ENCODE assay signal across 25 cellular contexts in the genomic region with DNA sequence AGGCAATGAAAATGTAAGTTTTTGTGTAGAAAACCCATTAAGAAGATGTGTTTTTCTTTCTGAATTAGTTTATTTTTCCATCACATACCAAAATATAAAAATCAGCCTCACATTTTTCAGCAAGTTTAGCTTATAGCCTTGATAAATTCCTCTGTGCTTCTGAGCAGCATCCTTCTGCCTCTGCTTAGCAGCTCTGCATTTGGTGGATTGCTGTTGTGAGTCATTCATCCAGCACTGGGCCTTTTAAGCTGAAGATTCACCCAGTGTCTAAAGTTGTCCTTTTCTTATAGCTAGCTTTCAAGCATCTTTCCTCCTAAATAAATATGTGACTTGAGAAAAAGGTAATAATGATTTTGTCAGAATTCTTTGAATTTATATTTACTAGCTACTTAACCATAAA.
DNase-seq lines count a peak whose midpoint lies in the region; ATAC-seq and TF ChIP-seq lines count a peak whose summit lies in the region.
"Had no signal": no experiment of that assay in that cellular context is flagged by ENCODE, and none has a peak within 500 bp of the region (broad histone marks: within the 10 kb centered on the region; RNA-seq: fewer than 3 reads in every experiment).

No MANE protein-coding gene starts in this region.

- H3K36me3 ChIP-seq in mesenchymal stem cell (ENCODE audit: control insufficient read depth in 1 of 2, insufficient read depth in 2 of 2, low read depth in 1 of 2, low read length in 2 of 2), result peaks cover 10 to 59% of the 10 kb centered on the region in 2 experiments
- peaks cover 9 to 28% (median 19%) of the 10 kb centered on the region in 3 experiments for H3K36me3 ChIP-seq in naive thymus-derived CD4-positive, alpha-beta T cell (ENCODE audit: control insufficient read depth in 2 of 3, insufficient read depth in 3 of 3, low read length in 3 of 3)
- H3K36me3 ChIP-seq: uterus had no signal

- H3K27ac Mint-ChIP-seq in naive thymus-derived CD4-positive, alpha-beta T cell, result peak overlapping the region in 3 of 9 donors; percentile 0 to 63 (median 6)
- H3K27ac Mint-ChIP-seq: activated CD4-positive, alpha-beta T cell treated with anti-CD3 and anti-CD28 coated beads for 36 hours; H9; nephron progenitor cell had no signal

- TF ChIP-seq CTCF in AG10803 (conservative IDR thresholded peaks at IDR 0.05; ENCODE audit: low read length), result no peak

- H4K8ac ChIP-seq in mesenchymal stem cell (ENCODE audit: low read length), result no peak overlapping the region

- H3K23ac ChIP-seq in mesenchymal stem cell (ENCODE audit: low read length in 2 of 2), result no peak overlapping the region

- H3K4me1 Mint-ChIP-seq in naive thymus-derived CD4-positive, alpha-beta T cell, result peaks cover 0 to 5% (median 0%) of the 10 kb centered on the region in 7 donors
- H3K4me1 Mint-ChIP-seq: CD14-positive monocyte had no signal

- no peak overlapping the region for H3K4me3 Mint-ChIP-seq in naive thymus-derived CD4-positive, alpha-beta T cell
- H3K4me3 Mint-ChIP-seq: activated CD4-positive, alpha-beta T cell treated with anti-CD3 and anti-CD28 coated beads for 36 hours; activated naive CD4-positive, alpha-beta T cell treated with anti-CD3 and anti-CD28 coated beads, Interleukin-2, amount 50 U/mL, for 24 hours; CD14-positive monocyte; H9; nephron progenitor cell had no signal

- H2BK12ac ChIP-seq in mesenchymal stem cell (ENCODE audit: low read length in 2 of 2), result no peak overlapping the region

- no peaks in the 10 kb centered on the region for H3K9me3 ChIP-seq in mesenchymal stem cell (ENCODE audit: control insufficient read depth, low read length)
- H3K9me3 ChIP-seq in naive thymus-derived CD4-positive, alpha-beta T cell (ENCODE audit: control insufficient read depth in 2 of 3, low read length in 3 of 3), result no peaks in the 10 kb centered on the region
- H3K9me3 ChIP-seq: psoas muscle, suprapubic skin, uterus had no signal

- H3K4ac ChIP-seq in mesenchymal stem cell (ENCODE audit: low read depth in 1 of 2, low read length in 2 of 2), result no peak overlapping the region

- H3K4me3 ChIP-seq in AG10803 (ENCODE audit: low read length) (no peak overlapping the region), mesenchymal stem cell (ENCODE audit: insufficient read depth in 1 of 2, low read depth in 1 of 2, low read length in 2 of 2) (no peak overlapping the region)
- H3K4me3 ChIP-seq in naive thymus-derived CD4-positive, alpha-beta T cell (ENCODE audit: low read length), result no peak overlapping the region
- H3K4me3 ChIP-seq: psoas muscle, suprapubic skin, uterus had no signal

- no peak overlapping the region for H2AK5ac ChIP-seq in mesenchymal stem cell (ENCODE audit: low read length, severe bottlenecking)

- no peak overlapping the region for H4K91ac ChIP-seq in mesenchymal stem cell (ENCODE audit: low read length)

- no peak overlapping the region for H2BK15ac ChIP-seq in mesenchymal stem cell (ENCODE audit: low read depth, poor library complexity, severe bottlenecking)

- intact Hi-C loops in naive thymus-derived CD4-positive, alpha-beta T cell (cut with micrococcal nuclease), result no loop called here

- no peak overlapping the region for H2BK5ac ChIP-seq in mesenchymal stem cell (ENCODE audit: low read depth, low read length, poor library complexity, severe bottlenecking)

- POLR2A ChIA-PET in naive thymus-derived CD4-positive, alpha-beta T cell (lab: Charles Lee), result no interaction called here

- no peak overlapping the region for H3K27ac ChIP-seq in mesenchymal stem cell (ENCODE audit: low read length, poor library complexity, severe bottlenecking)
- H3K27ac ChIP-seq in naive thymus-derived CD4-positive, alpha-beta T cell (ENCODE audit: low read depth, low read length), result no peak overlapping the region
- H3K27ac ChIP-seq: psoas muscle, suprapubic skin, uterus had no signal

- no peak overlapping the region for H3K14ac ChIP-seq in mesenchymal stem cell (ENCODE audit: low read length in 2 of 2)

- H3K18ac ChIP-seq in mesenchymal stem cell (ENCODE audit: low read depth in 1 of 2, low read length in 2 of 2), result no peak overlapping the region

- H3K9ac ChIP-seq in mesenchymal stem cell (ENCODE audit: low read length), result peak overlapping the region; percentile 8

- no peak for ATAC-seq in naive thymus-derived CD4-positive, alpha-beta T cell
- ATAC-seq: activated CD4-positive, alpha-beta T cell treated with anti-CD3 and anti-CD28 coated beads for 36 hours; esophagus mucosa; left ventricle myocardium superior; psoas muscle had no signal

- peaks cover 4% of the 10 kb centered on the region for H3K4me1 ChIP-seq in mesenchymal stem cell (ENCODE audit: control insufficient read depth, insufficient read depth, low read depth, low read length)
- no peaks in the 10 kb centered on the region for H3K4me1 ChIP-seq in naive thymus-derived CD4-positive, alpha-beta T cell (ENCODE audit: control insufficient read depth in 2 of 2, insufficient read depth in 2 of 2, low read length in 2 of 2)
- H3K4me1 ChIP-seq: psoas muscle, uterus had no signal

- CTCF ChIA-PET in naive thymus-derived CD4-positive, alpha-beta T cell (lab: Charles Lee), result interaction anchor here (2.2 kb wide), 1 partner anchor 9 kb away, joined by 5 read pairs; no protein-coding TSS in a partner anchor

- DNase-seq in AG10803 (ENCODE audit: low read depth) (peak; percentile 50), RPMI7951 (ENCODE audit: low read depth) (peak; percentile 21), dedifferentiated amniotic fluid mesenchymal stem cell (ENCODE audit: extremely low spot score) (peak; percentile 66), mesenchymal stem cell (peak; percentile 47), DMS79 (lab: John Stamatoyannopoulos, UW) (no peak), NCI-H146 treated with DMSO at 0.1 percent for 48 hours (lab: John Stamatoyannopoulos, UW; ENCODE audit: unreplicated experiment) (no peak)
- DNase-seq in naive thymus-derived CD4-positive, alpha-beta T cell, result no peak
- no peak for DNase-seq in activated CD4-positive, alpha-beta T cell treated with anti-CD3 and anti-CD28 coated beads for 4 hours
- DNase-seq: activated CD4-positive, alpha-beta T cell treated with anti-CD3 and anti-CD28 coated beads for 36 hours; activated T-cell treated with anti-CD3 and anti-CD28 coated beads, Interleukin-2, amount 50 U/mL, for 48 hours; effector memory CD4-positive, alpha-beta T cell; H9; left ventricle myocardium superior; NCI-H1105; NCI-H2107; NCI-H524; nephron progenitor cell; psoas muscle; stimulated activated CD4-positive, alpha-beta T cell treated with anti-CD3 and anti-CD28 coated beads, Interleukin-1b, Interleukin-23, amount 100 ng/mL, for 48 hours; SW 1271; uterus had no signal

- H3K79me1 ChIP-seq in mesenchymal stem cell (replicated peaks; ENCODE audit: low read length, poor library complexity, severe bottlenecking), result peaks cover 10% of the 10 kb centered on the region

- no peak overlapping the region for H2BK120ac ChIP-seq in mesenchymal stem cell (ENCODE audit: low read depth, low read length)

- no peak overlapping the region for H2AFZ ChIP-seq in mesenchymal stem cell (ENCODE audit: low read depth, low read length)

- peaks cover 3 to 50% (median 20%) of the 10 kb centered on the region in 5 donors for H3K36me3 Mint-ChIP-seq in naive thymus-derived CD4-positive, alpha-beta T cell

- no peaks in the 10 kb centered on the region for H3K27me3 ChIP-seq in mesenchymal stem cell (ENCODE audit: control insufficient read depth in 1 of 2, insufficient read depth in 1 of 2, low read length in 2 of 2)
- H3K27me3 ChIP-seq in naive thymus-derived CD4-positive, alpha-beta T cell (ENCODE audit: control insufficient read depth in 2 of 2, insufficient read depth in 2 of 2, low read length in 2 of 2), result no peaks in the 10 kb centered on the region
- H3K27me3 ChIP-seq: suprapubic skin, uterus had no signal

- H3K27me3 Mint-ChIP-seq in naive thymus-derived CD4-positive, alpha-beta T cell, result no peaks in the 10 kb centered on the region
- H3K27me3 Mint-ChIP-seq: activated CD4-positive, alpha-beta T cell treated with anti-CD3 and anti-CD28 coated beads for 36 hours; activated naive CD4-positive, alpha-beta T cell treated with anti-CD3 and anti-CD28 coated beads, Interleukin-2, amount 50 U/mL, for 24 hours had no signal

- H3K9me3 Mint-ChIP-seq in naive thymus-derived CD4-positive, alpha-beta T cell, result no peaks in the 10 kb centered on the region
- H3K9me3 Mint-ChIP-seq: activated naive CD4-positive, alpha-beta T cell treated with anti-CD3 and anti-CD28 coated beads, Interleukin-2, amount 50 U/mL, for 24 hours; CD14-positive monocyte; H9; nephron progenitor cell had no signal

- H3K4me2 ChIP-seq in mesenchymal stem cell (ENCODE audit: low read length, poor library complexity, severe bottlenecking), result no peak overlapping the region

Comparison
In these comparisons a context has a peak if more than half of its experiments do, and no peak if none do; other contexts are left out.
1. DNase-seq: peak in AG10803 (single experiment), RPMI7951 (single experiment), dedifferentiated amniotic fluid mesenchymal stem cell (single experiment) and mesenchymal stem cell (single experiment); none in DMS79 (single experiment), naive thymus-derived CD4-positive, alpha-beta T cell (0 of 9), activated CD4-positive, alpha-beta T cell treated with anti-CD3 and anti-CD28 coated beads for 4 hours (0 of 2) and NCI-H146 treated with DMSO at 0.1 percent for 48 hours (single experiment).